8 cellular contexts compared by ENCODE assay signal in genomic region chr14:77125275-77126073, GRCh38. TPM values are rescaled to one million over a fixed set of nuclear protein-coding genes. Genes with fewer than 3 reads are reported as not detected.
A peak's percentile ranks its signal among the peaks of the same experiment; 100 is the strongest.
DNase-seq lines count a peak whose midpoint lies in the region; ATAC-seq and TF ChIP-seq lines count a peak whose summit lies in the region.

No MANE protein-coding gene starts in this region.

- H3K27ac ChIP-seq in CD8-positive, alpha-beta T cell (ENCODE audit: low read depth, low read length) = no peak overlapping the region
- no peak overlapping the region for H3K27ac ChIP-seq in prostate gland

- peak; percentile 15 for TF ChIP-seq CTCF in CD8-positive, alpha-beta T cell (IDR thresholded peaks at IDR 0.05)
- TF ChIP-seq CTCF in epithelial cell of proximal tubule (conservative IDR thresholded peaks at IDR 0.05; ENCODE audit: low read depth, low read length) (peak; percentile 1), prostate gland (IDR thresholded peaks at IDR 0.05) (peak in 1 of 4 experiments; percentile 6)

- peak overlapping the region; percentile 63 for H3K4me3 ChIP-seq in CD8-positive, alpha-beta T cell (ENCODE audit: low read depth, low read length)
- H3K4me3 ChIP-seq in NT2/D1 (ENCODE audit: insufficient read length, low read depth) (peak overlapping the region; percentile 49), epithelial cell of proximal tubule (ENCODE audit: low read depth, low read length) (no peak overlapping the region), prostate gland (peak overlapping the region; percentile 29 to 41)

- H3K9me3 Mint-ChIP-seq in CD8-positive, alpha-beta T cell = no peaks in the 10 kb centered on the region

- DNase-seq in CD8-positive, alpha-beta T cell = no peak
- DNase-seq in NT2/D1 (ENCODE audit: low read depth, low spot score) (no peak), epithelial cell of proximal tubule (ENCODE audit: low read depth) (no peak), prostate gland (ENCODE audit: low spot score) (no peak), EL (no peak), NCI-H2029 (lab: John Stamatoyannopoulos, UW) (no peak)

- peaks cover 43% of the 10 kb centered on the region for H3K4me1 Mint-ChIP-seq in CD8-positive, alpha-beta T cell (ENCODE audit: low read depth)

- H3K4me3 Mint-ChIP-seq in CD8-positive, alpha-beta T cell = peak overlapping the region; percentile 67

- CTCF ChIA-PET in CD8-positive, alpha-beta T cell (lab: Charles Lee) = interaction anchor here (0.8 to 2.1 kb wide), 5 partner anchors 9 to 34 kb away, joined by 3 to 16 read pairs (median 5); no protein-coding TSS in a partner anchor

- ATAC-seq in CD8-positive, alpha-beta T cell = no peak
- ATAC-seq in activated CD4-positive, CD25-positive, alpha-beta regulatory T cell treated with anti-CD3 and anti-CD28 coated beads, Interleukin-2, amount 50 U/mL, for 24 hours = no peak
- no peak for ATAC-seq in GM19467 (IDR thresholded peaks at IDR 0.05; ENCODE audit: unreplicated experiment)

- intact Hi-C loops in CD8-positive, alpha-beta T cell (cut with DNase I, micrococcal nuclease) = loop anchor here (1.0 to 2.0 kb wide), 4 partner anchors 17 to 253 kb away; no protein-coding TSS in a partner anchor
- intact Hi-C loops in prostate gland (cut with DNase I) = no loop called here

- H3K36me3 ChIP-seq in CD8-positive, alpha-beta T cell (ENCODE audit: insufficient read depth, low read length) = no peaks in the 10 kb centered on the region
- peaks cover 2% of the 10 kb centered on the region for H3K36me3 ChIP-seq in NT2/D1 (ENCODE audit: insufficient read depth, insufficient read length, low read length)
- H3K36me3 ChIP-seq in prostate gland = no peaks in the 10 kb centered on the region

- peaks cover 4% of the 10 kb centered on the region for H3K36me3 Mint-ChIP-seq in CD8-positive, alpha-beta T cell

- TF ChIP-seq POLR2A in prostate gland (IDR thresholded peaks at IDR 0.05) = no peak

- 38% methylated on average over 36 of the region's 36 CpGs for WGBS in prostate gland

- H3K4me1 ChIP-seq in CD8-positive, alpha-beta T cell (ENCODE audit: insufficient read depth, low read length) = peaks cover 23% of the 10 kb centered on the region
- H3K4me1 ChIP-seq in NT2/D1 (ENCODE audit: insufficient read depth, insufficient read length) (peaks cover 21% of the 10 kb centered on the region), prostate gland (replicated peaks) (peaks cover 6% of the 10 kb centered on the region)

- no peaks in the 10 kb centered on the region for H3K9me3 ChIP-seq in CD8-positive, alpha-beta T cell (ENCODE audit: low read length)
- H3K9me3 ChIP-seq in NT2/D1 (ENCODE audit: insufficient read depth, low read length) (no peaks in the 10 kb centered on the region), prostate gland (no peaks in the 10 kb centered on the region)

- no peak overlapping the region for H3K27ac Mint-ChIP-seq in CD8-positive, alpha-beta T cell

- H3K9ac ChIP-seq in NT2/D1 (ENCODE audit: insufficient read length, low read depth) = no peak overlapping the region

- POLR2A ChIA-PET in CD8-positive, alpha-beta T cell (lab: Charles Lee) = no interaction called here

- peaks cover 8% of the 10 kb centered on the region for H3K27me3 ChIP-seq in CD8-positive, alpha-beta T cell (ENCODE audit: insufficient read depth, low read length)
- peaks cover 12% of the 10 kb centered on the region for H3K27me3 ChIP-seq in NT2/D1 (ENCODE audit: insufficient read depth, insufficient read length)
- no peaks in the 10 kb centered on the region for H3K27me3 ChIP-seq in prostate gland (replicated peaks; ENCODE audit: insufficient read depth)

- H3K27me3 Mint-ChIP-seq in CD8-positive, alpha-beta T cell (ENCODE audit: low read depth) = peaks cover 35% of the 10 kb centered on the region

RNA-seq across cellular contexts. Expression of gene ZDHHC22, which starts 16.1 kb away (rescaled TPM):
- not detected for total RNA-seq in CD8-positive, alpha-beta T cell
- total RNA-seq in epithelial cell of proximal tubule (0.07 TPM in 1 of 2 replicates, not detected in the other), prostate gland (under 1 TPM in 1 of 2 donors, not detected in 1; 0.11 TPM)

RNA-seq across cellular contexts. Expression of gene CIPC, which starts 27.4 kb away (rescaled TPM):
- total RNA-seq in CD8-positive, alpha-beta T cell = 1 to 10 TPM; 6.0 to 6.3 TPM
- total RNA-seq in epithelial cell of proximal tubule (10.2 and 15.4 TPM in 2 replicates), prostate gland (10 to 100 TPM; 45.1 to 63.3 TPM)

RNA-seq across cellular contexts. Expression of gene TMEM63C, which starts 56.1 kb away (rescaled TPM):
- total RNA-seq in CD8-positive, alpha-beta T cell = under 1 TPM; 0.47 to 0.71 TPM
- total RNA-seq in epithelial cell of proximal tubule (under 0.01 and 0.35 TPM in 2 replicates), prostate gland (1 to 10 TPM; 2.0 to 7.8 TPM)
